ENCODE assay signal across 17 cellular contexts in the genomic region with DNA sequence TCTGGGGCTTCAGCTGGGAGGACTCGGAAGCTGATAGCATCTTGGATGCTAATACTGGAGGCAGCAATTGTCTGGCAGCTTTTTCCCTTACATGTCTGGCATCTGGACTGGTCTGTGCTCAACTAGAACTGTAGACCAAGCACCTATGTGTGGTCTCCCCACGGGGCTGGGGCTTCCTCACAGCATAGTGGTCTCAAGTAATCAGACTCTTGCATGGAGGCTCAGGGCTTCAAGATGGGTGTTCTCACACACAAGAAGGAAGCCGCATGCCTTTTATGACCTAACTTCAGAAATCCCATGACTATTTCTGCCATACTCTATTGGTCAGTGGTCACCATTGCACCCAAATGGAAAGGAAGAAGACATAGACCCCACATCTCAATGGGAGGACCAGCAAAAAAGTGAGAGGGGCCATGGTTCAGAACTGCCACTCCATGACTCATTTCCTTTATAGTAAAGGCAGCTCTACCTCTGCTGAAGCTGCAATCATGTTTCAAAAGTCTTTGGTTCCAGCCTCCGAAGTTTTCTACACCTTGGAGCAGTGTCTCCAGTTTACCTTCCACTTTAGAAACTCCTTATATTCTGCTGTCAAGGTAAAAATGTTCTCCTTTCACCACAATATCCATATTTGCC. TPM values are rescaled to one million over a fixed set of nuclear protein-coding genes. Genes with fewer than 3 reads are reported as not detected.
DNase-seq lines count a peak whose midpoint lies in the region; ATAC-seq, FAIRE-seq and TF ChIP-seq lines count a peak whose summit lies in the region.
"Had no signal": no experiment of that assay in that cellular context is flagged by ENCODE, and none has a peak within 500 bp of the region (broad histone marks: within the 10 kb centered on the region; RNA-seq: fewer than 3 reads in every experiment).

No MANE protein-coding gene starts in this region.

- TF ChIP-seq CTCF in bronchial epithelial cell (IDR thresholded peaks at IDR 0.05; ENCODE audit: insufficient read depth, low read length, severe bottlenecking), result no peak

- peaks cover 20% of the 10 kb centered on the region for H3K27me3 Mint-ChIP-seq in activated CD4-positive, alpha-beta T cell treated with anti-CD3 and anti-CD28 coated beads, Interleukin-2, amount 10 ng/mL, durations not matched to agents 24 days and 14 days
- peaks cover 52% of the 10 kb centered on the region for H3K27me3 Mint-ChIP-seq in activated T-cell treated with anti-CD3 and anti-CD28 coated beads, Interleukin-2, amount 50 U/mL, for 72 hours (ENCODE audit: low read depth)
- H3K27me3 Mint-ChIP-seq in activated T-cell treated with anti-CD3 and anti-CD28 coated beads, Interleukin-2, amount 50 U/mL, for 4 hours (ENCODE audit: low read depth), result peaks cover 26% of the 10 kb centered on the region

- H3K4me3 Mint-ChIP-seq in activated CD4-positive, alpha-beta T cell treated with anti-CD3 and anti-CD28 coated beads, Interleukin-2, amount 10 ng/mL, durations not matched to agents 24 days and 14 days, result no peak overlapping the region
- peak overlapping the region in 1 of 2 donors; percentile 20 for H3K4me3 Mint-ChIP-seq in activated T-cell treated with anti-CD3 and anti-CD28 coated beads, Interleukin-2, amount 50 U/mL, for 72 hours
- no peak overlapping the region for H3K4me3 Mint-ChIP-seq in activated T-cell treated with anti-CD3 and anti-CD28 coated beads, Interleukin-2, amount 50 U/mL, for 4 hours
- H3K4me3 Mint-ChIP-seq: B cell; CD8-positive, alpha-beta T cell; H9 had no signal

- intact Hi-C loops in activated CD4-positive, alpha-beta T cell treated with anti-CD3 and anti-CD28 coated beads, Interleukin-2, amount 10 ng/mL, durations not matched to agents 24 days and 14 days (cut with micrococcal nuclease), result no loop called here

- H3K36me3 Mint-ChIP-seq in activated CD4-positive, alpha-beta T cell treated with anti-CD3 and anti-CD28 coated beads, Interleukin-2, amount 10 ng/mL, durations not matched to agents 24 days and 14 days (ENCODE audit: low read depth), result no peaks in the 10 kb centered on the region
- H3K36me3 Mint-ChIP-seq in activated T-cell treated with anti-CD3 and anti-CD28 coated beads, Interleukin-2, amount 50 U/mL, for 72 hours (ENCODE audit: insufficient read depth in 2 of 2), result no peaks in the 10 kb centered on the region
- H3K36me3 Mint-ChIP-seq in activated T-cell treated with anti-CD3 and anti-CD28 coated beads, Interleukin-2, amount 50 U/mL, for 4 hours (ENCODE audit: insufficient read depth), result no peaks in the 10 kb centered on the region
- H3K36me3 Mint-ChIP-seq: CD8-positive, alpha-beta T cell had no signal

- H3K4me1 Mint-ChIP-seq in activated CD4-positive, alpha-beta T cell treated with anti-CD3 and anti-CD28 coated beads, Interleukin-2, amount 10 ng/mL, durations not matched to agents 24 days and 14 days, result no peaks in the 10 kb centered on the region
- peaks cover 5% of the 10 kb centered on the region for H3K4me1 Mint-ChIP-seq in activated T-cell treated with anti-CD3 and anti-CD28 coated beads, Interleukin-2, amount 50 U/mL, for 72 hours (ENCODE audit: low read depth)
- H3K4me1 Mint-ChIP-seq in activated T-cell treated with anti-CD3 and anti-CD28 coated beads, Interleukin-2, amount 50 U/mL, for 4 hours (ENCODE audit: low read depth), result no peaks in the 10 kb centered on the region
- H3K4me1 Mint-ChIP-seq: B cell had no signal

- DNase-seq in activated CD4-positive, alpha-beta T cell treated with anti-CD3 and anti-CD28 coated beads, Interleukin-2, amount 10 ng/mL, durations not matched to agents 24 days and 14 days, result peak; percentile 34
- DNase-seq in activated CD4-positive, alpha-beta T cell treated with anti-CD3 and anti-CD28 coated beads for 4 hours, result no peak
- no peak for DNase-seq in activated T-cell treated with anti-CD3 and anti-CD28 coated beads, Interleukin-2, amount 50 U/mL, for 72 hours
- no peak for DNase-seq in activated T-cell treated with anti-CD3 and anti-CD28 coated beads, Interleukin-2, amount 50 U/mL, for 4 hours
- no peak for DNase-seq in bronchial epithelial cell (ENCODE audit: low read depth)
- DNase-seq: 8988T, Calu3, DMS79 treated with DMSO at 0.1 percent for 48 hours, GF-D8, H9 had no signal

- H3K4me3 ChIP-seq in bronchial epithelial cell (ENCODE audit: low read depth, low read length), result no peak overlapping the region
- H3K4me3 ChIP-seq: BLaER1 treated with 17β-estradiol and CSF1 and Interleukin-3, amounts not matched to agents 10 nM and 100 nM had no signal

- FAIRE-seq in bronchial epithelial cell (lab: Jason Lieb, UNC), result peak; percentile 76
- FAIRE-seq: H1 had no signal

- H3K27ac Mint-ChIP-seq in activated CD4-positive, alpha-beta T cell treated with anti-CD3 and anti-CD28 coated beads, Interleukin-2, amount 10 ng/mL, durations not matched to agents 24 days and 14 days, result no peak overlapping the region
- peak overlapping the region; percentile 10 for H3K27ac Mint-ChIP-seq in activated T-cell treated with anti-CD3 and anti-CD28 coated beads, Interleukin-2, amount 50 U/mL, for 72 hours
- H3K27ac Mint-ChIP-seq: B cell; CD8-positive, alpha-beta T cell; H9 had no signal

- H3K9me3 Mint-ChIP-seq in activated CD4-positive, alpha-beta T cell treated with anti-CD3 and anti-CD28 coated beads, Interleukin-2, amount 10 ng/mL, durations not matched to agents 24 days and 14 days, result peaks cover 3% of the 10 kb centered on the region
- H3K9me3 Mint-ChIP-seq in activated T-cell treated with anti-CD3 and anti-CD28 coated beads, Interleukin-2, amount 50 U/mL, for 72 hours, result peaks cover 0 to 2% of the 10 kb centered on the region in 2 donors
- H3K9me3 Mint-ChIP-seq in activated T-cell treated with anti-CD3 and anti-CD28 coated beads, Interleukin-2, amount 50 U/mL, for 4 hours, result peaks cover 3% of the 10 kb centered on the region
- H3K9me3 Mint-ChIP-seq: CD8-positive, alpha-beta T cell had no signal

- ATAC-seq in activated T-cell treated with anti-CD3 and anti-CD28 coated beads, Interleukin-2, amount 50 U/mL, for 72 hours (replicated peaks in 1 of 2), result peak in 1 of 2 donors; percentile 46
- no peak for ATAC-seq in activated T-cell treated with anti-CD3 and anti-CD28 coated beads, Interleukin-2, amount 50 U/mL, for 4 hours
- no peak for ATAC-seq in GM21529 (IDR thresholded peaks at IDR 0.05; ENCODE audit: unreplicated experiment)
- ATAC-seq in GM18498 (IDR thresholded peaks at IDR 0.05; ENCODE audit: unreplicated experiment), result no peak
- ATAC-seq: CD8-positive, alpha-beta T cell had no signal

- H3K27me3 ChIP-seq in bronchial epithelial cell (ENCODE audit: control insufficient read depth, insufficient read depth, low read length), result no peaks in the 10 kb centered on the region
- H3K27me3 ChIP-seq: BLaER1 treated with 17β-estradiol and CSF1 and Interleukin-3, amounts not matched to agents 10 nM and 100 nM had no signal

- no peaks in the 10 kb centered on the region for H3K36me3 ChIP-seq in bronchial epithelial cell (ENCODE audit: control insufficient read depth, insufficient read depth, low read length)
- H3K36me3 ChIP-seq: BLaER1 treated with 17β-estradiol and CSF1 and Interleukin-3, amounts not matched to agents 10 nM and 100 nM had no signal

RNA-seq across cellular contexts. Expression of a gene that starts 14.7 kb away (rescaled TPM):
- not detected in 2 replicates for total RNA-seq in activated CD4-positive, alpha-beta T cell treated with anti-CD3 and anti-CD28 coated beads, Interleukin-2, amount 10 ng/mL, durations not matched to agents 24 days and 14 days
- total RNA-seq in activated T-cell treated with anti-CD3 and anti-CD28 coated beads, Interleukin-2, amount 50 U/mL, for 72 hours, result not detected
- total RNA-seq in activated T-cell treated with anti-CD3 and anti-CD28 coated beads, Interleukin-2, amount 50 U/mL, for 4 hours, result under 1 TPM in 1 of 3 donors, not detected in 2; 0.10 TPM
- under 0.01 and 2.4 TPM in 2 replicates for total RNA-seq in bronchial epithelial cell
- total RNA-seq: A673; B cell; CD8-positive, alpha-beta T cell had no signal
